In the genomic region with DNA sequence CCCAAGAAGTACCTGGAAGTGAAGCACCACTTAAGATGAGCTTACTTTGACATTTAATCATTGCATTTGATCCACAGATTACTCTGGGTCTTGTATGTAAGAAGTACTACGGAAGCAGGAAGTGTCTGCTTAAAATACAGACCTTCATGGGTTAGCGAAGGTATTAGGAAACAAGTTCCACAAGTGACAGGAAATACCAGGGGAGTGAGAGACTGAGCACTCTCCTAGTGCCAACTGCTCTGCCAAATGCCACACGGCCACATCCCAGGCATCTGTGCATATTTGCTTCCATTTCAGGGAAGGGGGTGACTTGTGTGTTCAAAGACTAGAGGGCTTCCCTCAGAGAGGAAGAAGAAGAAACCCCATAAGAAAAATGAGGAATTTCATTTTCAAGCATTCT, we compare ENCODE assay signal across 11 cellular contexts. TPM values are rescaled to one million over a fixed set of nuclear protein-coding genes. Genes with fewer than 3 reads are reported as not detected.
DNase-seq lines count a peak whose midpoint lies in the region; ATAC-seq, FAIRE-seq and TF ChIP-seq lines count a peak whose summit lies in the region.
"Had no signal": no experiment of that assay in that cellular context is flagged by ENCODE, and none has a peak within 500 bp of the region (broad histone marks: within the 10 kb centered on the region; RNA-seq: fewer than 3 reads in every experiment).

No MANE protein-coding gene starts in this region.

- no peaks in the 10 kb centered on the region for H3K36me3 ChIP-seq in CD8-positive, alpha-beta T cell (ENCODE audit: insufficient read depth, low read length)
- no peaks in the 10 kb centered on the region for H3K36me3 ChIP-seq in K562 (ENCODE audit: control insufficient read depth, insufficient read depth, low read length)

- no peaks in the 10 kb centered on the region for H3K27me3 ChIP-seq in CD8-positive, alpha-beta T cell (ENCODE audit: insufficient read depth, low read length)
- H3K27me3 ChIP-seq in K562 (ENCODE audit: control insufficient read depth in 2 of 2, insufficient read depth in 2 of 2, low read length in 2 of 2), result peaks cover 2 to 16% of the 10 kb centered on the region in 2 experiments; a peak in 3 of 5 replicates

- no peaks in the 10 kb centered on the region for H3K36me3 Mint-ChIP-seq in CD8-positive, alpha-beta T cell
- H3K36me3 Mint-ChIP-seq in mesothelial cell of epicardium, result peaks cover 8% of the 10 kb centered on the region
- H3K36me3 Mint-ChIP-seq in activated T-helper 2 cell treated with anti-CD3 and anti-CD28 coated beads, Interferon-gamma antibody, Interleukin-2, Interleukin-4, amounts not matched to agents 10 μg/mL and 5 μg/mL and 100 μg/mL, durations not matched to agents 14 hours and 24 hours and 36 hours (ENCODE audit: low read depth), result no peaks in the 10 kb centered on the region
- H3K36me3 Mint-ChIP-seq: activated naive CD8-positive, alpha-beta T cell had no signal

- H3K9me3 Mint-ChIP-seq in CD8-positive, alpha-beta T cell, result no peaks in the 10 kb centered on the region
- H3K9me3 Mint-ChIP-seq in mesothelial cell of epicardium, result no peaks in the 10 kb centered on the region
- H3K9me3 Mint-ChIP-seq in activated T-helper 2 cell treated with anti-CD3 and anti-CD28 coated beads, Interferon-gamma antibody, Interleukin-2, Interleukin-4, amounts not matched to agents 10 μg/mL and 5 μg/mL and 100 μg/mL, durations not matched to agents 14 hours and 24 hours and 36 hours, result no peaks in the 10 kb centered on the region
- H3K9me3 Mint-ChIP-seq: neural crest cell had no signal

- FAIRE-seq in K562 (lab: Jason Lieb, UNC), result no peak
- FAIRE-seq in D721Med (lab: Jason Lieb, UNC), result no peak

- BruUV-seq in K562 (replicated peaks; lab: Mats Ljungman, UMichigan), result no TSS peak

- no peak overlapping the region for H3K4me2 ChIP-seq in K562 (ENCODE audit: insufficient read depth, low read length)

- TF ChIP-seq EP300 in K562 (IDR thresholded peaks at IDR 0.05; ENCODE audit: low read length), result no peak

- intact Hi-C loops in CD8-positive, alpha-beta T cell (cut with DNase I, micrococcal nuclease), result loop anchor here (10.0 kb wide), 2 partner anchors 208 to 318 kb away; no protein-coding TSS in a partner anchor
- intact Hi-C loops in K562 (cut with micrococcal nuclease), result loop anchor here (10.0 kb wide), 1 partner anchor 838 kb away; no protein-coding TSS in a partner anchor
- intact Hi-C loops in activated T-helper 2 cell treated with anti-CD3 and anti-CD28 coated beads, Interferon-gamma antibody, Interleukin-2, Interleukin-4, amounts not matched to agents 10 μg/mL and 5 μg/mL and 100 μg/mL, durations not matched to agents 14 hours and 24 hours and 36 hours (cut with micrococcal nuclease), result loop anchor here (10.0 kb wide), 1 partner anchor 822 kb away; no protein-coding TSS in a partner anchor

- H3K4me1 Mint-ChIP-seq in CD8-positive, alpha-beta T cell (ENCODE audit: low read depth), result peaks cover 8% of the 10 kb centered on the region
- H3K4me1 Mint-ChIP-seq in mesothelial cell of epicardium, result peaks cover 46% of the 10 kb centered on the region
- H3K4me1 Mint-ChIP-seq in activated T-helper 2 cell treated with anti-CD3 and anti-CD28 coated beads, Interferon-gamma antibody, Interleukin-2, Interleukin-4, amounts not matched to agents 10 μg/mL and 5 μg/mL and 100 μg/mL, durations not matched to agents 14 hours and 24 hours and 36 hours (ENCODE audit: low read depth), result peaks cover 5% of the 10 kb centered on the region

- no peak for TF ChIP-seq RAD21 in K562 (CRISPR knock-in tag; conservative IDR thresholded peaks at IDR 0.05 in 1 of 2, IDR thresholded peaks at IDR 0.05 in 1 of 2)

- H3K27ac ChIP-seq in CD8-positive, alpha-beta T cell (ENCODE audit: low read depth, low read length), result no peak overlapping the region
- H3K27ac ChIP-seq in K562 (ENCODE audit: extremely low read depth, low read depth, low read length), result no peak overlapping the region

- no peak for TF ChIP-seq POLR2A in K562 (conservative IDR thresholded peaks at IDR 0.05)

- POLR2A ChIA-PET in CD8-positive, alpha-beta T cell (lab: Charles Lee), result no interaction called here
- POLR2A ChIA-PET in K562 (lab: Yijun Ruan, JAX), result interaction anchor here (0.6 to 0.9 kb wide), 4 partner anchors 8 to 295 kb away, joined by 3 read pairs; no protein-coding TSS in a partner anchor

- H3K4me1 ChIP-seq in CD8-positive, alpha-beta T cell (ENCODE audit: insufficient read depth, low read length), result no peaks in the 10 kb centered on the region
- H3K4me1 ChIP-seq in K562 (replicated peaks in 1 of 2; ENCODE audit: control insufficient read depth in 2 of 2, insufficient read depth in 2 of 2, low read length in 2 of 2), result no peaks in the 10 kb centered on the region

- no peaks in the 10 kb centered on the region for H3K79me2 ChIP-seq in K562 (ENCODE audit: control insufficient read depth, insufficient read depth, low read length)

- in situ Hi-C loops in K562 (cut with MboI), result loop anchor here (25.0 kb wide), 1 partner anchor 810 kb away; no protein-coding TSS in a partner anchor

- no peak for TF ChIP-seq CTCF in CD8-positive, alpha-beta T cell (IDR thresholded peaks at IDR 0.05)
- TF ChIP-seq CTCF in K562 (IDR thresholded peaks at IDR 0.05 in 2 of 3, conservative IDR thresholded peaks at IDR 0.05 in 1 of 3; ENCODE audit: insufficient read depth in 2 of 3, low read depth in 1 of 3, low read length in 3 of 3), result no peak
- no peak for TF ChIP-seq CTCF in mesothelial cell of epicardium (IDR thresholded peaks at IDR 0.05; ENCODE audit: unreplicated experiment)
- TF ChIP-seq CTCF in D721Med (IDR thresholded peaks at IDR 0.05; ENCODE audit: insufficient read depth, missing control alignments), result no peak

- no peak overlapping the region for H2AFZ ChIP-seq in K562 (ENCODE audit: low read depth, low read length)

- CTCF ChIA-PET in CD8-positive, alpha-beta T cell (lab: Charles Lee), result no interaction called here
- CTCF ChIA-PET in K562 (lab: Yijun Ruan, JAX; ENCODE audit: low intra/inter-chr PET ratio), result interaction anchor here (0.7 kb wide), 1 partner anchor 308 kb away, joined by 3 read pairs; no protein-coding TSS in a partner anchor

- H3K27ac Mint-ChIP-seq in CD8-positive, alpha-beta T cell, result no peak overlapping the region
- peak overlapping the region; percentile 77 for H3K27ac Mint-ChIP-seq in mesothelial cell of epicardium
- H3K27ac Mint-ChIP-seq in activated T-helper 2 cell treated with anti-CD3 and anti-CD28 coated beads, Interferon-gamma antibody, Interleukin-2, Interleukin-4, amounts not matched to agents 10 μg/mL and 5 μg/mL and 100 μg/mL, durations not matched to agents 14 hours and 24 hours and 36 hours, result no peak overlapping the region
- H3K27ac Mint-ChIP-seq: activated naive CD8-positive, alpha-beta T cell had no signal

- H4K20me1 ChIP-seq in K562 (replicated peaks; ENCODE audit: control insufficient read depth, insufficient read depth, low read length), result no peaks in the 10 kb centered on the region

- H3K9ac ChIP-seq in K562 (ENCODE audit: insufficient read depth in 1 of 2, low read depth in 2 of 2, low read length in 2 of 2), result no peak overlapping the region

- H3K9me1 ChIP-seq in K562 (ENCODE audit: control insufficient read depth, insufficient read depth, low read length), result no peaks in the 10 kb centered on the region

- no peaks in the 10 kb centered on the region for H3K9me3 ChIP-seq in CD8-positive, alpha-beta T cell (ENCODE audit: low read length)
- H3K9me3 ChIP-seq in K562 (replicated peaks; ENCODE audit: control insufficient read depth, insufficient read depth, low read depth, low read length), result no peaks in the 10 kb centered on the region

- H3K4me3 ChIP-seq in CD8-positive, alpha-beta T cell (ENCODE audit: low read depth, low read length), result no peak overlapping the region
- H3K4me3 ChIP-seq in K562, result no peak overlapping the region

- peak; percentile 34 for ATAC-seq in CD8-positive, alpha-beta T cell
- ATAC-seq in K562, result no peak
- ATAC-seq in GM18867 (IDR thresholded peaks at IDR 0.05; ENCODE audit: unreplicated experiment), result no peak

- H3K4me3 Mint-ChIP-seq in CD8-positive, alpha-beta T cell, result no peak overlapping the region
- H3K4me3 Mint-ChIP-seq in mesothelial cell of epicardium, result no peak overlapping the region
- H3K4me3 Mint-ChIP-seq in activated T-helper 2 cell treated with anti-CD3 and anti-CD28 coated beads, Interferon-gamma antibody, Interleukin-2, Interleukin-4, amounts not matched to agents 10 μg/mL and 5 μg/mL and 100 μg/mL, durations not matched to agents 14 hours and 24 hours and 36 hours (ENCODE audit: low read depth), result no peak overlapping the region
- H3K4me3 Mint-ChIP-seq: activated naive CD8-positive, alpha-beta T cell; neural crest cell had no signal

- no peak for DNase-seq in CD8-positive, alpha-beta T cell
- DNase-seq in KG1 (lab: John Stamatoyannopoulos, UW) (peak; percentile 41), K562 (ENCODE audit: extremely low read depth in 1 of 4, low spot score in 3 of 4) (no peak), mesothelial cell of epicardium (ENCODE audit: low spot score in 2 of 2, unreplicated experiment in 2 of 2) (no peak), D721Med (ENCODE audit: insufficient read length, low spot score) (no peak)
- no peak for DNase-seq in activated T-helper 2 cell treated with anti-CD3 and anti-CD28 coated beads, Interferon-gamma antibody, Interleukin-2, Interleukin-4, amounts not matched to agents 10 μg/mL and 5 μg/mL and 100 μg/mL, durations not matched to agents 14 hours and 24 hours and 36 hours (ENCODE audit: low spot score)
- DNase-seq in effector CD8-positive, alpha-beta T cell (lab: John Stamatoyannopoulos, UW), result no peak
- DNase-seq: GDM1 had no signal

- H3K27me3 Mint-ChIP-seq in CD8-positive, alpha-beta T cell (ENCODE audit: low read depth), result no peaks in the 10 kb centered on the region
- no peaks in the 10 kb centered on the region for H3K27me3 Mint-ChIP-seq in mesothelial cell of epicardium (ENCODE audit: low read depth)
- no peaks in the 10 kb centered on the region for H3K27me3 Mint-ChIP-seq in activated T-helper 2 cell treated with anti-CD3 and anti-CD28 coated beads, Interferon-gamma antibody, Interleukin-2, Interleukin-4, amounts not matched to agents 10 μg/mL and 5 μg/mL and 100 μg/mL, durations not matched to agents 14 hours and 24 hours and 36 hours (ENCODE audit: low read depth)
- H3K27me3 Mint-ChIP-seq: activated naive CD8-positive, alpha-beta T cell had no signal

- WGBS in K562 (ENCODE audit: insufficient coverage, low coverage, missing lambda C conversion rate), result 2% methylated on average over 3 of the region's 3 CpGs

RNA-seq across cellular contexts. Expression of a gene that starts 57.2 kb away (rescaled TPM):
- total RNA-seq in CD8-positive, alpha-beta T cell, result 10 to 100 TPM in 1 of 2 experiments, 1 to 10 TPM in 1; 9.0 to 11.6 TPM
- total RNA-seq in K562 (2011; cell fraction: chromatin; rRNA removed; ENCODE audit: low replicate concordance), result 130 and 187 TPM in 2 replicates
- 41.4 and 51.2 TPM in 2 replicates for total RNA-seq in K562 (2011; cell fraction: nucleolus; rRNA removed)
- total RNA-seq in K562 (2011; cell fraction: nucleoplasm; rRNA removed), result 79.8 and 105 TPM in 2 replicates
- total RNA-seq in K562 (2014; rRNA removed), result 11.9 and 16.0 TPM in 2 replicates
- total RNA-seq in K562 (2014; rRNA removed; fragmentation: Illumina TruSeq; extraction: Trizol), result 25.2 and 32.8 TPM in 2 replicates
- 24.9 and 28.4 TPM in 2 replicates for total RNA-seq in K562 (2015; rRNA removed; fragmentation: Illumina TruSeq; extraction: Trizol)
- total RNA-seq in K562 (2021), result 25.0 and 32.3 TPM in 2 replicates
- polyA plus RNA-seq in K562 (2011; rRNA removed), result 3.2 and 17.9 TPM in 2 replicates
- 1.3 and 6.8 TPM in 2 replicates for polyA plus RNA-seq in K562 (2011; cell fraction: cytosol; rRNA removed)
- polyA plus RNA-seq in K562 (2011; cell fraction: nucleus; rRNA removed), result 3.0 and 17.5 TPM in 2 replicates
- 18.0 and 29.8 TPM in 2 replicates for polyA plus RNA-seq in K562 (2012)
- 23.9 and 24.4 TPM in 2 replicates for polyA plus RNA-seq in K562 (2014; fragmentation: Illumina TruSeq; extraction: Trizol)
- polyA plus RNA-seq in K562 (2014; fragmentation: Nextera tagmentation; extraction: Ambion mirVana), result 10 to 100 TPM in 1 of 2 experiments, 1 to 10 TPM in 1; 10.0 to 10.5 TPM
- 15.0 and 17.0 TPM in 2 replicates for polyA plus RNA-seq in K562 (2014; rRNA removed)
- 11.4 and 62.0 TPM in 2 replicates for polyA minus RNA-seq in K562 (2011; rRNA and poly(A)+ RNA removed)
- polyA minus RNA-seq in K562 (2011; cell fraction: cytosol; rRNA and poly(A)+ RNA removed), result 3.7 and 14.5 TPM in 2 replicates
- 15.2 and 44.4 TPM in 2 replicates for polyA minus RNA-seq in K562 (2011; cell fraction: nucleus; rRNA and poly(A)+ RNA removed)
- 242 to 270 TPM (median 243 TPM) in 3 replicates for total RNA-seq in mesothelial cell of epicardium
- total RNA-seq in activated T-helper 2 cell treated with anti-CD3 and anti-CD28 coated beads, Interferon-gamma antibody, Interleukin-2, Interleukin-4, amounts not matched to agents 10 μg/mL and 5 μg/mL and 100 μg/mL, durations not matched to agents 14 hours and 24 hours and 36 hours, result 14.4 and 16.8 TPM in 2 replicates
